In the genomic region with DNA sequence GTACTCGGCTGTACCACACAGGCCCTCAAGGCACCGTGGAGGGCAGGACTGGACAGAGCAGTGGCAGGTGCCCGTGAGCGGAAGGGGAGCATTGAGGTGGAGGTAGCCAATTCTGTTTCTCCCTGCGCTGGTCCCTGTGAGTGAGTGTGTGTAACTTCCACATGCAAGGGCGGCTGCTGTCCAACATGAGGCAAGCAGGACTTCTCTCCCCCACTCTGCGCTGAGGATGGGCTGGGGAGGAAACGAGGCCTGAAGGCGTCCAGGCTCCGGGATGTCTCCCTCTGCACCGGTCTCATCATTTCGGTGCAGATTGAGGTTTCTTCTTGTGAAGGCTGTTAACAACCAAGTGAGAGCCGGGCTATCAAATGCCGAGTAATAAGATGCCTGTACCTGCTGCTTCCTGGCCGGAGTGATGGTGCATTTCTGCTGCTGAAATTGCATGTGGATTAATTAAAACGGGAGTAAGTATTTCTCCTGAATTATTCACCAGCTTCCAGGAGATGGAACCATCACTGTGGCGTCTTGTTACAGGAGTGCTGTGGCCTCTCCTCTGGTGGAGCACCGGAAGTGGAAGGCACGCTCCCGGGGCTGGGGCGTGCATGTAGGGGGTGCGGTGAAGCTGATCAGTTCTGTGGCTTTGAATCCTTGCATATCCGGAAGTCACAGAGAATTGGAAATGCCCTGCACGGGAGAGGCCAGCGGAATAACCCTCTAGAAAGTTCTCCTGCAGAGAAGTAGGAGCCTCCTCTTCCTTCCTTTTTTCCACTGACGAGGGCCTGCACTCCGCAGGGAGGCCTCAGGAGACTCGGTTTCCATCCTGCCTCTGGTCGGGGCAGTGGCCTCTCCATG, we compare ENCODE assay signal across 29 cellular contexts. TPM values are rescaled to one million over a fixed set of nuclear protein-coding genes. Genes with fewer than 3 reads are reported as not detected.
DNase-seq lines count a peak whose midpoint lies in the region; ATAC-seq, FAIRE-seq and TF ChIP-seq lines count a peak whose summit lies in the region.
"Had no signal": no experiment of that assay in that cellular context is flagged by ENCODE, and none has a peak within 500 bp of the region (broad histone marks: within the 10 kb centered on the region; RNA-seq: fewer than 3 reads in every experiment).

No MANE protein-coding gene starts in this region.

- peak overlapping the region; percentile 45 for H3K27ac Mint-ChIP-seq in progenitor cell of endocrine pancreas
- H3K27ac Mint-ChIP-seq: activated T-cell treated with anti-CD3 and anti-CD28 coated beads, Interleukin-2, amount 50 U/mL, for 72 hours; effector memory CD8-positive, alpha-beta T cell had no signal

- BruUV-seq in K562 (replicated peaks; lab: Mats Ljungman, UMichigan): no TSS peak

- peaks cover 13 to 49% of the 10 kb centered on the region in 2 experiments; a peak in 4 of 5 replicates for H3K27me3 ChIP-seq in K562 (ENCODE audit: control insufficient read depth in 2 of 2, insufficient read depth in 2 of 2, low read length in 2 of 2)

- ATAC-seq in K562: peak; percentile 51; the same call in 2 of the 3 replicates
- ATAC-seq: activated T-cell treated with anti-CD3 and anti-CD28 coated beads, Interleukin-2, amount 50 U/mL, for 72 hours; effector memory CD8-positive, alpha-beta T cell; gastroesophageal sphincter; HCT116 had no signal

- H3K36me3 ChIP-seq in HEK293 (ENCODE audit: control insufficient read depth in 2 of 2, insufficient read depth in 1 of 2, low read length in 2 of 2) (no peaks in the 10 kb centered on the region), K562 (ENCODE audit: control insufficient read depth, insufficient read depth, low read length) (no peaks in the 10 kb centered on the region)
- H3K36me3 ChIP-seq: esophagus muscularis mucosa, gastroesophageal sphincter had no signal

- in situ Hi-C loops in K562 (cut with MboI): no loop called here

- no peak overlapping the region for H2AFZ ChIP-seq in K562 (ENCODE audit: low read depth, low read length)
- H2AFZ ChIP-seq: PC-9 had no signal

- H3K4me1 Mint-ChIP-seq in progenitor cell of endocrine pancreas (ENCODE audit: low read depth): no peaks in the 10 kb centered on the region

- TF ChIP-seq RAD21 in K562 (CRISPR knock-in tag; conservative IDR thresholded peaks at IDR 0.05 in 1 of 2, IDR thresholded peaks at IDR 0.05 in 1 of 2): no peak

- H3K36me3 Mint-ChIP-seq in progenitor cell of endocrine pancreas (ENCODE audit: insufficient read depth): no peaks in the 10 kb centered on the region

- H3K27ac ChIP-seq in HEK293 (ENCODE audit: extremely low read depth, low read depth, low read length) (no peak overlapping the region), K562 (ENCODE audit: extremely low read depth, low read depth, low read length) (no peak overlapping the region), substantia nigra (ENCODE audit: low read depth, low read length, poor library complexity, severe bottlenecking) (no peak overlapping the region)
- H3K27ac ChIP-seq: esophagus muscularis mucosa, gastroesophageal sphincter, PC-9 had no signal

- POLR2A ChIA-PET in HEK293 (lab: Yijun Ruan, JAX): no interaction called here
- POLR2A ChIA-PET in K562 (lab: Yijun Ruan, JAX): no interaction called here

- TF ChIP-seq POLR2A in K562 (conservative IDR thresholded peaks at IDR 0.05): no peak

- no peaks in the 10 kb centered on the region for H3K79me2 ChIP-seq in K562 (ENCODE audit: control insufficient read depth, insufficient read depth, low read length)

- no peak for TF ChIP-seq EP300 in K562 (IDR thresholded peaks at IDR 0.05; ENCODE audit: low read length)

- FAIRE-seq in K562 (lab: Jason Lieb, UNC): peak; percentile 6
- FAIRE-seq: GM12891, kidney had no signal

- TF ChIP-seq CTCF in HEK293 (tag by site-specific recombination; IDR thresholded peaks at IDR 0.05) (no peak), K562 (IDR thresholded peaks at IDR 0.05 in 2 of 3, conservative IDR thresholded peaks at IDR 0.05 in 1 of 3; ENCODE audit: insufficient read depth in 2 of 3, low read depth in 1 of 3, low read length in 3 of 3) (no peak), progenitor cell of endocrine pancreas (IDR thresholded peaks at IDR 0.05; ENCODE audit: unreplicated experiment) (no peak)

- H3K9me3 ChIP-seq in HEK293 (ENCODE audit: control insufficient read depth, insufficient read depth, low read depth, low read length) (no peaks in the 10 kb centered on the region), K562 (replicated peaks; ENCODE audit: control insufficient read depth, insufficient read depth, low read depth, low read length) (no peaks in the 10 kb centered on the region)
- H3K9me3 ChIP-seq: esophagus muscularis mucosa, gastroesophageal sphincter had no signal

- peaks cover 19% of the 10 kb centered on the region for H3K27me3 Mint-ChIP-seq in progenitor cell of endocrine pancreas

- 18% methylated on average over 27 of the region's 29 CpGs for WGBS in K562 (ENCODE audit: insufficient coverage, low coverage, missing lambda C conversion rate)

- no peaks in the 10 kb centered on the region for H3K9me1 ChIP-seq in K562 (ENCODE audit: control insufficient read depth, insufficient read depth, low read length)

- CTCF ChIA-PET in HEK293 (lab: Yijun Ruan, JAX): interaction anchor here (0.7 kb wide), 1 partner anchor 9 kb away, joined by 3 read pairs; no protein-coding TSS in a partner anchor
- CTCF ChIA-PET in K562 (lab: Yijun Ruan, JAX; ENCODE audit: low intra/inter-chr PET ratio): no interaction called here

- no peak overlapping the region for H3K4me3 ChIP-seq in HEK293 (ENCODE audit: low read depth, low read length)
- no peak overlapping the region for H3K4me3 ChIP-seq in K562
- H3K4me3 ChIP-seq: esophagus muscularis mucosa, gastroesophageal sphincter, lung, PC-9 had no signal

- peak overlapping the region in 1 of 2 experiments; percentile 68; a peak in 2 of 4 replicates for H3K9ac ChIP-seq in K562 (ENCODE audit: insufficient read depth in 1 of 2, low read depth in 2 of 2, low read length in 2 of 2)

- intact Hi-C loops in K562 (cut with micrococcal nuclease): no loop called here

- no peaks in the 10 kb centered on the region for H3K9me3 Mint-ChIP-seq in progenitor cell of endocrine pancreas (ENCODE audit: low read depth)
- H3K9me3 Mint-ChIP-seq: activated T-cell treated with anti-CD3 and anti-CD28 coated beads, Interleukin-2, amount 50 U/mL, for 72 hours; effector memory CD8-positive, alpha-beta T cell had no signal

- DNase-seq in K562 (ENCODE audit: extremely low read depth in 1 of 4, low spot score in 3 of 4) (no peak), progenitor cell of endocrine pancreas (ENCODE audit: low spot score, unreplicated experiment) (no peak), NCI-H2081 treated with DMSO at 0.1 percent for 48 hours (lab: John Stamatoyannopoulos, UW) (no peak), substantia nigra (lab: John Stamatoyannopoulos, UW) (no peak), SHP77 treated with DMSO at 0.1 percent for 48 hours (lab: John Stamatoyannopoulos, UW) (no peak), NCI-H510A treated with DMSO at 0.1 percent for 48 hours (lab: John Stamatoyannopoulos, UW) (no peak)
- DNase-seq: activated CD4-positive, CD25-positive, alpha-beta regulatory T cell; activated CD8-positive, alpha-beta memory T cell treated with anti-CD3 and anti-CD28 coated beads for 24 hours; activated naive CD4-positive, alpha-beta T cell treated with anti-CD3 and anti-CD28 coated beads, Interleukin-2, amount 50 U/mL, for 16 hours; activated T-cell treated with anti-CD3 and anti-CD28 coated beads, Interleukin-2, amount 50 U/mL, for 72 hours; AML-193; COR-L47; DMS79; effector memory CD8-positive, alpha-beta T cell; kidney; NCI-H1092 treated with DMSO at 0.1 percent for 48 hours; NCI-H2029; NCI-H446 treated with DMSO at 0.1 percent for 48 hours; PC-9; retina; stimulated activated CD4-positive, alpha-beta T cell treated with anti-CD3 and anti-CD28 coated beads, Interleukin-4, amount 100 ng/mL, for 4 hours; trophoblast cell had no signal

- H4K20me1 ChIP-seq in K562 (replicated peaks; ENCODE audit: control insufficient read depth, insufficient read depth, low read length): no peaks in the 10 kb centered on the region

- H3K4me3 Mint-ChIP-seq in progenitor cell of endocrine pancreas (ENCODE audit: low read depth): no peak overlapping the region
- H3K4me3 Mint-ChIP-seq: activated T-cell treated with anti-CD3 and anti-CD28 coated beads, Interleukin-2, amount 50 U/mL, for 72 hours; effector memory CD8-positive, alpha-beta T cell had no signal

- H3K4me1 ChIP-seq in HEK293 (ENCODE audit: control insufficient read depth, insufficient read depth, low read length): no peaks in the 10 kb centered on the region
- no peaks in the 10 kb centered on the region; a peak in 1 of 5 replicates for H3K4me1 ChIP-seq in K562 (replicated peaks in 1 of 2; ENCODE audit: control insufficient read depth in 2 of 2, insufficient read depth in 2 of 2, low read length in 2 of 2)
- H3K4me1 ChIP-seq: esophagus muscularis mucosa, gastroesophageal sphincter had no signal

- no peak overlapping the region for H3K4me2 ChIP-seq in K562 (ENCODE audit: insufficient read depth, low read length)
- H3K4me2 ChIP-seq: PC-9 had no signal

TF ChIP-seq in HEK293, 187 proteins besides CTCF, POLR2A, EP300 and RAD21 (continues in another document):
- no peak for TF ChIP-seq ZNF112 (tag by site-specific recombination; IDR thresholded peaks at IDR 0.05)

TF ChIP-seq in PFSK-1, 5 proteins besides CTCF, POLR2A, EP300 and RAD21 (continues in another document):
- no peak for TF ChIP-seq TAF1 (IDR thresholded peaks at IDR 0.05; ENCODE audit: borderline replicate concordance, insufficient read depth, low read length)

RNA-seq across cellular contexts. Expression of a gene that starts 41.7 kb away (rescaled TPM):
- polyA plus RNA-seq in PFSK-1 (2012; ENCODE audit: insufficient read length, low read depth): 25.2 TPM
- 1.5 and 5.7 TPM in 2 replicates for total RNA-seq in K562 (2011; cell fraction: chromatin; rRNA removed; ENCODE audit: low replicate concordance)
- 2.2 and 2.5 TPM in 2 replicates for total RNA-seq in K562 (2011; cell fraction: nucleolus; rRNA removed)
- 0.76 and 1.6 TPM in 2 replicates for total RNA-seq in K562 (2011; cell fraction: nucleoplasm; rRNA removed)
- total RNA-seq in K562 (2014; rRNA removed): 0.18 and 0.29 TPM in 2 replicates
- 0.19 TPM in 1 of 2 replicates, not detected in the other for total RNA-seq in K562 (2014; rRNA removed; fragmentation: Illumina TruSeq; extraction: Trizol)
- total RNA-seq in K562 (2015; rRNA removed; fragmentation: Illumina TruSeq; extraction: Trizol): not detected in 2 replicates
- total RNA-seq in K562 (2021): 0.16 and 0.22 TPM in 2 replicates
- 0.43 and 0.79 TPM in 2 replicates for polyA plus RNA-seq in K562 (2011; rRNA removed)
- polyA plus RNA-seq in K562 (2011; cell fraction: cytosol; rRNA removed): 0.59 and 1.2 TPM in 2 replicates
- polyA plus RNA-seq in K562 (2011; cell fraction: nucleus; rRNA removed): 2.3 and 3.9 TPM in 2 replicates
- polyA plus RNA-seq in K562 (2012): 0.19 and 0.22 TPM in 2 replicates
- 0.09 and 0.17 TPM in 2 replicates for polyA plus RNA-seq in K562 (2014; fragmentation: Illumina TruSeq; extraction: Trizol)
- polyA plus RNA-seq in K562 (2014; fragmentation: Nextera tagmentation; extraction: Ambion mirVana): not detected
- polyA plus RNA-seq in K562 (2014; rRNA removed): 0.16 TPM in 1 of 2 replicates, not detected in the other
- 0.09 and 0.11 TPM in 2 replicates for polyA minus RNA-seq in K562 (2011; rRNA and poly(A)+ RNA removed)
- polyA minus RNA-seq in K562 (2011; cell fraction: cytosol; rRNA and poly(A)+ RNA removed): 1.5 TPM in 1 of 2 replicates, not detected in the other
- polyA minus RNA-seq in K562 (2011; cell fraction: nucleus; rRNA and poly(A)+ RNA removed): 1.5 and 1.9 TPM in 2 replicates
- 2.8 and 4.6 TPM in 2 replicates for total RNA-seq in progenitor cell of endocrine pancreas
